Comparison of ENCODE assay signal across 8 cellular contexts in genomic region chr2:224946911-224947310, GRCh38.
DNase-seq lines count a peak whose midpoint lies in the region; ATAC-seq and TF ChIP-seq lines count a peak whose summit lies in the region.

No MANE protein-coding gene starts in this region.

- POLR2A ChIA-PET in MCF 10A (lab: Yijun Ruan, JAX), result no interaction called here

- no TSS peak for BruUV-seq in MCF 10A (replicated peaks; lab: Mats Ljungman, UMichigan)

- peak; percentile 66 for ATAC-seq in HG03025 (IDR thresholded peaks at IDR 0.05; ENCODE audit: low FRiP score, unreplicated experiment)

- H3K9me3 Mint-ChIP-seq in MCF 10A (ENCODE audit: unreplicated experiment), result no peaks in the 10 kb centered on the region

- CTCF ChIA-PET in MCF 10A (lab: Yijun Ruan, JAX), result no interaction called here

- intact Hi-C loops in MCF 10A (cut with micrococcal nuclease) (no loop called here), breast epithelium (cut with DNase I; ENCODE audit: low total_unique reads) (no loop called here), posterior vena cava (cut with DNase I) (no loop called here)

- no peak for TF ChIP-seq CTCF in MCF 10A (IDR thresholded peaks at IDR 0.05; ENCODE audit: unreplicated experiment)
- no peak for TF ChIP-seq CTCF in breast epithelium (IDR thresholded peaks at IDR 0.05)
- no peak for TF ChIP-seq CTCF in fibroblast of lung (conservative IDR thresholded peaks at IDR 0.05 in 1 of 2, IDR thresholded peaks at IDR 0.05 in 1 of 2; ENCODE audit: low read depth in 1 of 2, low read length in 2 of 2)

- no peak overlapping the region for H3K4me3 Mint-ChIP-seq in MCF 10A (ENCODE audit: unreplicated experiment)

- H3K27me3 ChIP-seq in breast epithelium (no peaks in the 10 kb centered on the region), fibroblast of lung (ENCODE audit: control insufficient read depth, insufficient read depth, low read length) (no peaks in the 10 kb centered on the region)

- no peaks in the 10 kb centered on the region for H3K27me3 Mint-ChIP-seq in MCF 10A (ENCODE audit: insufficient read depth, unreplicated experiment)

- no peak overlapping the region for H2AFZ ChIP-seq in fibroblast of lung (ENCODE audit: low read length)

- H3K4me3 ChIP-seq in breast epithelium (peak overlapping the region in 1 of 3 donors; percentile 10), fibroblast of lung (replicated peaks in 1 of 4; ENCODE audit: control extremely low read depth in 1 of 4, insufficient read depth in 1 of 4, low read depth in 3 of 4, low read length in 4 of 4) (peak overlapping the region in 1 of 4 experiments; percentile 37)

- no peak overlapping the region for H3K4me2 ChIP-seq in fibroblast of lung (ENCODE audit: extremely low read depth, insufficient read depth, low read length)

- DNase-seq in MCF 10A (ENCODE audit: unreplicated experiment), result peak; percentile 30
- no peak for DNase-seq in breast epithelium (ENCODE audit: low spot score in 2 of 2)
- DNase-seq in RKO (ENCODE audit: low spot score), result peak; percentile 40
- DNase-seq in fibroblast of lung (ENCODE audit: low read depth in 2 of 2), result peak; percentile 77 to 89
- no peak for DNase-seq in medulla oblongata (ENCODE audit: extremely low spot score)
- no peak for DNase-seq in posterior vena cava (ENCODE audit: low spot score)
- DNase-seq in nucleus accumbens (lab: John Stamatoyannopoulos, UW), result no peak

- H3K36me3 ChIP-seq in breast epithelium, result no peaks in the 10 kb centered on the region
- no peaks in the 10 kb centered on the region for H3K36me3 ChIP-seq in fibroblast of lung (ENCODE audit: control insufficient read depth, insufficient read depth, low read length)

- H3K9ac ChIP-seq in fibroblast of lung (ENCODE audit: insufficient read depth, low read length), result no peak overlapping the region

- H3K27ac ChIP-seq in breast epithelium (no peak overlapping the region), fibroblast of lung (ENCODE audit: insufficient read depth, low read length) (peak overlapping the region; percentile 40)

- no peak for TF ChIP-seq POLR2A in breast epithelium (IDR thresholded peaks at IDR 0.05)

- no peak overlapping the region for H3K27ac Mint-ChIP-seq in MCF 10A (ENCODE audit: low read depth, unreplicated experiment)

- H3K79me2 ChIP-seq in fibroblast of lung (ENCODE audit: control insufficient read depth, insufficient read depth, low read length), result peaks cover 6% of the 10 kb centered on the region

- no peaks in the 10 kb centered on the region for H3K4me1 ChIP-seq in breast epithelium
- no peaks in the 10 kb centered on the region for H3K4me1 ChIP-seq in fibroblast of lung (ENCODE audit: control insufficient read depth, extremely low read depth, insufficient read depth, low read length)

- H4K20me1 ChIP-seq in fibroblast of lung (ENCODE audit: control insufficient read depth, extremely low read depth, insufficient read depth, low read length), result no peaks in the 10 kb centered on the region

- no peaks in the 10 kb centered on the region for H3K9me3 ChIP-seq in breast epithelium
- H3K9me3 ChIP-seq in fibroblast of lung (ENCODE audit: control insufficient read depth, insufficient read depth, low read depth, low read length), result no peaks in the 10 kb centered on the region

- no peaks in the 10 kb centered on the region for H3K36me3 Mint-ChIP-seq in MCF 10A (ENCODE audit: insufficient read depth, unreplicated experiment)

- H3K4me1 Mint-ChIP-seq in MCF 10A (ENCODE audit: insufficient read depth, unreplicated experiment), result peaks cover 14% of the 10 kb centered on the region

Comparison
In these comparisons a context has a peak if more than half of its experiments do, and no peak if none do; other contexts are left out.
1. DNase-seq: peak in MCF 10A (single experiment), RKO (single experiment) and fibroblast of lung (2 of 2); none in breast epithelium (0 of 2), medulla oblongata (single experiment), posterior vena cava (single experiment) and nucleus accumbens (0 of 56).